Comparison of ENCODE assay signal across 1 cellular context in genomic region chr11:19779740-19780139, GRCh38.
TF ChIP-seq lines count a peak whose summit lies in the region.

No MANE protein-coding gene starts in this region.

TF ChIP-seq in GM12878, 131 proteins besides CTCF, POLR2A, EP300 and RAD21:
- TF ChIP-seq CUX1 (IDR thresholded peaks at IDR 0.05; ENCODE audit: insufficient replicate concordance, low read depth, low read length) (no peak), PBX3 (IDR thresholded peaks at IDR 0.05; ENCODE audit: insufficient replicate concordance, low read depth, low read length) (no peak), SP1 (IDR thresholded peaks at IDR 0.05; ENCODE audit: low read depth, low read length) (no peak), SIX5 (IDR thresholded peaks at IDR 0.05; ENCODE audit: low read depth, low read length, severe bottlenecking) (no peak), SREBF2 (IDR thresholded peaks at IDR 0.05; ENCODE audit: low read length) (no peak), DPF2 (IDR thresholded peaks at IDR 0.05) (no peak), HSF1 (IDR thresholded peaks at IDR 0.05; ENCODE audit: low read depth, low read length) (no peak), CHD4 (IDR thresholded peaks at IDR 0.05) (no peak), JUND (IDR thresholded peaks at IDR 0.05; ENCODE audit: low read depth, low read length) (no peak)
